8 cellular contexts compared by ENCODE assay signal in genomic region chr14:89430271-89430620, GRCh38. TPM values are rescaled to one million over a fixed set of nuclear protein-coding genes. Genes with fewer than 3 reads are reported as not detected.
DNase-seq lines count a peak whose midpoint lies in the region; ATAC-seq and TF ChIP-seq lines count a peak whose summit lies in the region.

No MANE protein-coding gene starts in this region.

- intact Hi-C loops in activated CD4-positive, alpha-beta T cell treated with anti-CD3 and anti-CD28 coated beads, Interleukin-2, amount 10 ng/mL, durations not matched to agents 24 days and 14 days (cut with micrococcal nuclease) = loop anchor here (1.0 to 5.0 kb wide), 7 partner anchors 8 to 342 kb away; partner anchors contain the start of gene FOXN3
- intact Hi-C loops in head of caudate nucleus (cut with DNase I) = no loop called here

- H3K9me3 Mint-ChIP-seq in activated CD4-positive, alpha-beta T cell treated with anti-CD3 and anti-CD28 coated beads, Interleukin-2, amount 10 ng/mL, durations not matched to agents 24 days and 14 days = no peaks in the 10 kb centered on the region

- DNase-seq in activated CD4-positive, alpha-beta T cell treated with anti-CD3 and anti-CD28 coated beads, Interleukin-2, amount 10 ng/mL, durations not matched to agents 24 days and 14 days = no peak
- no peak for DNase-seq in activated CD4-positive, alpha-beta T cell treated with anti-CD3 and anti-CD28 coated beads for 4 hours
- DNase-seq in epithelial cell of prostate (ENCODE audit: low read depth, low spot score) (no peak), head of caudate nucleus (no peak)

- H3K4me3 ChIP-seq in KMS-11 (IDR thresholded peaks at IDR 0.05; ENCODE audit: insufficient read depth, low read depth, low read length) (no peak overlapping the region), stomach smooth muscle (ENCODE audit: low read length in 2 of 2) (peak overlapping the region; percentile 26 to 70)

- H3K9ac ChIP-seq in KMS-11 (peak overlapping the region; percentile 74), stomach smooth muscle (ENCODE audit: low read length in 2 of 2) (peak overlapping the region; percentile 17 to 37)

- peak overlapping the region; percentile 45 for H2AFZ ChIP-seq in KMS-11 (ENCODE audit: low read depth)

- no peak for ATAC-seq in HG03378 (IDR thresholded peaks at IDR 0.05; ENCODE audit: unreplicated experiment)
- no peak for ATAC-seq in GM21367 (IDR thresholded peaks at IDR 0.05; ENCODE audit: unreplicated experiment)

- peaks cover 43% of the 10 kb centered on the region for H3K4me1 Mint-ChIP-seq in activated CD4-positive, alpha-beta T cell treated with anti-CD3 and anti-CD28 coated beads, Interleukin-2, amount 10 ng/mL, durations not matched to agents 24 days and 14 days

- H3K27me3 ChIP-seq in KMS-11 (ENCODE audit: insufficient read depth, low read depth) = no peaks in the 10 kb centered on the region
- no peaks in the 10 kb centered on the region for H3K27me3 ChIP-seq in stomach smooth muscle (ENCODE audit: control insufficient read depth in 1 of 2, insufficient read depth in 2 of 2, low read length in 2 of 2)

- H3K36me3 ChIP-seq in KMS-11 (ENCODE audit: insufficient read depth) (no peaks in the 10 kb centered on the region), stomach smooth muscle (ENCODE audit: control insufficient read depth in 2 of 2, insufficient read depth in 2 of 2, low read length in 2 of 2) (no peaks in the 10 kb centered on the region)

- peaks cover 5% of the 10 kb centered on the region for H3K36me3 Mint-ChIP-seq in activated CD4-positive, alpha-beta T cell treated with anti-CD3 and anti-CD28 coated beads, Interleukin-2, amount 10 ng/mL, durations not matched to agents 24 days and 14 days (ENCODE audit: low read depth)

- H3K4me3 Mint-ChIP-seq in activated CD4-positive, alpha-beta T cell treated with anti-CD3 and anti-CD28 coated beads, Interleukin-2, amount 10 ng/mL, durations not matched to agents 24 days and 14 days = peak overlapping the region; percentile 78

- no peaks in the 10 kb centered on the region for H3K9me3 ChIP-seq in stomach smooth muscle (ENCODE audit: control insufficient read depth in 2 of 2, low read length in 2 of 2)

- no peaks in the 10 kb centered on the region for H3K27me3 Mint-ChIP-seq in activated CD4-positive, alpha-beta T cell treated with anti-CD3 and anti-CD28 coated beads, Interleukin-2, amount 10 ng/mL, durations not matched to agents 24 days and 14 days

- H3K27ac ChIP-seq in KMS-11 = peak overlapping the region; percentile 96
- H3K27ac ChIP-seq in epithelial cell of prostate = peak overlapping the region; percentile 51
- H3K27ac ChIP-seq in stomach smooth muscle (ENCODE audit: low read length) = peak overlapping the region; percentile 73

- TF ChIP-seq CTCF in KMS-11 (conservative IDR thresholded peaks at IDR 0.05; ENCODE audit: low read depth, low read length) = no peak

- no peaks in the 10 kb centered on the region for H3K79me2 ChIP-seq in KMS-11 (ENCODE audit: insufficient read depth, low read depth)

- H3K4me1 ChIP-seq in KMS-11 (ENCODE audit: low read depth, poor library complexity, severe bottlenecking) = peaks cover 63% of the 10 kb centered on the region
- H3K4me1 ChIP-seq in stomach smooth muscle (ENCODE audit: control insufficient read depth, insufficient read depth, low read length) = peaks cover 27% of the 10 kb centered on the region

- H3K27ac Mint-ChIP-seq in activated CD4-positive, alpha-beta T cell treated with anti-CD3 and anti-CD28 coated beads, Interleukin-2, amount 10 ng/mL, durations not matched to agents 24 days and 14 days = peak overlapping the region; percentile 92

- H3K4me2 ChIP-seq in KMS-11 = peak overlapping the region; percentile 99

- no peaks in the 10 kb centered on the region for H4K20me1 ChIP-seq in KMS-11 (ENCODE audit: insufficient read depth)

RNA-seq across cellular contexts. Expression of gene FOXN3, which starts 13.2 kb away (rescaled TPM):
- 80.0 and 85.2 TPM in 2 replicates for total RNA-seq in activated CD4-positive, alpha-beta T cell treated with anti-CD3 and anti-CD28 coated beads, Interleukin-2, amount 10 ng/mL, durations not matched to agents 24 days and 14 days
